ENCODE assay signal across 8 cellular contexts in the genomic region with DNA sequence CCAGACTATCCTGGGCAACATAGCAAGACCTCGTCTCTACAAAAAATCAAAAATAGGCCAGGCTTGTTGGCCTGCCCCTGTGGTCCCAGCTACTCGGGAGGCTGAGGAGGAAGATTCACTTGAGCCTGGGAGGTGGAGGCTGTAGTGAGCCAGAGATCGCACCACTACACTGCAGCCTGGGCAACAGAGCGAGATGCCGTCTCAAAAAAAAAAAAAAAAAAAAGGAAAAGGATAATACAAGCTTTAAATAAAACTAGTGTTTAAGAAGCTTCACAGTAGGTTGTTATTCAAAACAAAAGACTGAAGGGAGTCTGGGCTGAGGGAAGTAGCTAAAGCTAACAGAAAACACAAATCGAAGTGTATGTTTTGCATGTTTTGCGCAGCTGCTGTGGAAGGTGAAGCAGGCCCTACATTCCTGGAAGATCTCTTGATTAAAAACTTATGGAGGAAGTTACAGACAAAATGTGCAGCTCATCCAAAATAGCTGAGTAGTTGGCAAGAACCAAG. TPM values are rescaled to one million over a fixed set of nuclear protein-coding genes. Genes with fewer than 3 reads are reported as not detected.
A peak's percentile ranks its signal among the peaks of the same experiment; 100 is the strongest.
DNase-seq lines count a peak whose midpoint lies in the region; ATAC-seq, FAIRE-seq and TF ChIP-seq lines count a peak whose summit lies in the region.

No MANE protein-coding gene starts in this region.

- CTCF ChIA-PET in endothelial cell of umbilical vein (lab: Charles Lee), result interaction anchor here (0.6 to 3.4 kb wide), 9 partner anchors 9 to 200 kb away, joined by 3 to 27 read pairs (median 10); a partner anchor contains a TSS

- H2AFZ ChIP-seq in endothelial cell of umbilical vein (ENCODE audit: low read depth, low read length), result peak overlapping the region; percentile 80
- H2AFZ ChIP-seq in neuronal stem cell (ENCODE audit: low read length), result peak overlapping the region; percentile 100

- H2BK15ac ChIP-seq in neuronal stem cell (ENCODE audit: low read length), result no peak overlapping the region

- H3K9me1 ChIP-seq in endothelial cell of umbilical vein (replicated peaks; ENCODE audit: control insufficient read depth, extremely low read depth, insufficient read depth, low read length), result no peaks in the 10 kb centered on the region

- peak overlapping the region; percentile 60 for H3K4me2 ChIP-seq in endothelial cell of umbilical vein (ENCODE audit: insufficient read depth, low read length)
- H3K4me2 ChIP-seq in neuronal stem cell (ENCODE audit: insufficient read depth, low read length, poor library complexity, severe bottlenecking), result peak overlapping the region; percentile 34

- peak overlapping the region; percentile 44 to 91 (median 60) for H3K4me3 ChIP-seq in endothelial cell of umbilical vein (replicated peaks in 1 of 3; ENCODE audit: insufficient read depth in 1 of 3, low read depth in 1 of 3, low read length in 3 of 3)
- peak overlapping the region; percentile 57 to 73 for H3K4me3 ChIP-seq in neuronal stem cell (ENCODE audit: low read length in 2 of 2)

- ATAC-seq in GM19452 (IDR thresholded peaks at IDR 0.05; ENCODE audit: unreplicated experiment) (peak; percentile 0), HG03097 (IDR thresholded peaks at IDR 0.05; ENCODE audit: low FRiP score, unreplicated experiment) (no peak)

- peaks cover 2% of the 10 kb centered on the region for H3K79me2 ChIP-seq in endothelial cell of umbilical vein (ENCODE audit: control insufficient read depth, insufficient read depth, low read length)

- H3K9ac ChIP-seq in endothelial cell of umbilical vein (replicated peaks; ENCODE audit: extremely low read depth, insufficient read depth, low read length) (peak overlapping the region; percentile 76), neuronal stem cell (ENCODE audit: low read depth, low read length, poor library complexity) (no peak overlapping the region)

- no peak overlapping the region for H3K18ac ChIP-seq in neuronal stem cell (ENCODE audit: low read length)

- H3K14ac ChIP-seq in neuronal stem cell (ENCODE audit: low read length), result no peak overlapping the region

- no peak overlapping the region for H2BK5ac ChIP-seq in neuronal stem cell (ENCODE audit: low read length)

- no peak overlapping the region for H3K4ac ChIP-seq in neuronal stem cell (ENCODE audit: low read length)

- H4K20me1 ChIP-seq in endothelial cell of umbilical vein (replicated peaks; ENCODE audit: control insufficient read depth, extremely low read depth, insufficient read depth, low read length), result no peaks in the 10 kb centered on the region

- dilution Hi-C loops in endothelial cell of umbilical vein (cut with MboI; ENCODE audit: extremely low pct_ligation_motif_present, low sequenced_read_pairs), result no loop called here

- DNase-seq in Ammon's horn (ENCODE audit: low spot score) (peak; percentile 8), OCI-M1 (lab: John Stamatoyannopoulos, UW) (peak; percentile 54), endothelial cell of umbilical vein (ENCODE audit: low read depth, low spot score) (peak; percentile 5), neuronal stem cell (ENCODE audit: low spot score) (no peak), NCI-H187 treated with DMSO at 0.1 percent for 48 hours (lab: John Stamatoyannopoulos, UW) (no peak)
- no peak for DNase-seq in stimulated activated CD4-positive, alpha-beta T cell treated with anti-CD3 and anti-CD28 coated beads, Interleukin-15, amount 100 ng/mL, for 24 hours

- H2BK120ac ChIP-seq in neuronal stem cell (ENCODE audit: low read depth, low read length), result no peak overlapping the region

- H4K91ac ChIP-seq in neuronal stem cell (ENCODE audit: low read depth, low read length, poor library complexity), result no peak overlapping the region

- no peaks in the 10 kb centered on the region for H3K27me3 ChIP-seq in endothelial cell of umbilical vein (ENCODE audit: control insufficient read depth in 2 of 2, insufficient read depth in 2 of 2, low read length in 2 of 2)
- no peaks in the 10 kb centered on the region for H3K27me3 ChIP-seq in neuronal stem cell (ENCODE audit: control insufficient read depth in 3 of 3, insufficient read depth in 3 of 3, low read depth in 1 of 3, low read length in 3 of 3)

- POLR2A ChIA-PET in endothelial cell of umbilical vein (lab: Charles Lee), result interaction anchor here (0.6 to 0.7 kb wide), 2 partner anchors 180 to 1852 kb away, joined by 3 to 4 read pairs; no protein-coding TSS in a partner anchor

- no peak for TF ChIP-seq POLR2A in endothelial cell of umbilical vein (IDR thresholded peaks at IDR 0.05; ENCODE audit: low read depth, low read length)

- H3K4me1 ChIP-seq in endothelial cell of umbilical vein (ENCODE audit: control insufficient read depth, extremely low read depth, insufficient read depth, low read length) (peaks cover 4% of the 10 kb centered on the region), neuronal stem cell (ENCODE audit: control insufficient read depth in 2 of 2, insufficient read depth in 1 of 2, low read depth in 1 of 2, low read length in 2 of 2) (no peaks in the 10 kb centered on the region)

- H3K36me3 ChIP-seq in endothelial cell of umbilical vein (ENCODE audit: control insufficient read depth in 2 of 2, extremely low read depth in 1 of 2, insufficient read depth in 2 of 2, low read length in 2 of 2) (no peaks in the 10 kb centered on the region), neuronal stem cell (replicated peaks in 1 of 2; ENCODE audit: control insufficient read depth in 2 of 2, insufficient read depth in 2 of 2, low read length in 2 of 2) (peaks cover 0 to 5% of the 10 kb centered on the region in 2 donors)

- FAIRE-seq in endothelial cell of umbilical vein (lab: Jason Lieb, UNC), result peak; percentile 33

- H3K79me1 ChIP-seq in neuronal stem cell (ENCODE audit: low read depth, low read length), result no peaks in the 10 kb centered on the region

- no peaks in the 10 kb centered on the region for H3K9me3 ChIP-seq in endothelial cell of umbilical vein (replicated peaks; ENCODE audit: control insufficient read depth, insufficient read depth, low read length)
- H3K9me3 ChIP-seq in neuronal stem cell (replicated peaks in 1 of 2; ENCODE audit: control insufficient read depth in 2 of 2, insufficient read depth in 1 of 2, low read depth in 1 of 2, low read length in 2 of 2), result no peaks in the 10 kb centered on the region

- no peak overlapping the region for H2AK5ac ChIP-seq in neuronal stem cell (ENCODE audit: low read depth, low read length)

- no CpG with 5 or more reads among the region's 7 CpGs for WGBS in neuronal stem cell (ENCODE audit: extremely low coverage in 2 of 2, insufficient read length in 2 of 2, insufficient replicate concordance in 1 of 2), 2 donors

- H2BK12ac ChIP-seq in neuronal stem cell (ENCODE audit: low read length), result no peak overlapping the region

- intact Hi-C loops in endothelial cell of umbilical vein (cut with micrococcal nuclease), result loop anchor here (2.0 to 10.0 kb wide), 3 partner anchors 66 to 212 kb away; a partner anchor contains a TSS

- no peak overlapping the region for H4K8ac ChIP-seq in neuronal stem cell (ENCODE audit: low read depth, low read length)

- TF ChIP-seq CTCF in endothelial cell of umbilical vein (IDR thresholded peaks at IDR 0.05; ENCODE audit: extremely low read depth in 1 of 2, insufficient read depth in 1 of 2, low read depth in 1 of 2, low read length in 2 of 2), result no peak

- BruUV-seq in endothelial cell of umbilical vein (replicated peaks; lab: Mats Ljungman, UMichigan), result TSS peak; percentile 51

- H3K27ac ChIP-seq in endothelial cell of umbilical vein (ENCODE audit: insufficient read depth, low read depth, low read length) (peak overlapping the region; percentile 54), neuronal stem cell (replicated peaks; ENCODE audit: low read length) (no peak overlapping the region)

- no peak overlapping the region for H3K23ac ChIP-seq in neuronal stem cell (ENCODE audit: low read depth, low read length, poor library complexity)

TF ChIP-seq in endothelial cell of umbilical vein, 7 proteins besides CTCF, POLR2A, EP300 and RAD21:
- TF ChIP-seq FOS (IDR thresholded peaks at IDR 0.05; ENCODE audit: borderline replicate concordance, insufficient read depth, low read length) (no peak), EZH2 (IDR thresholded peaks at IDR 0.05; ENCODE audit: borderline replicate concordance, low read depth, low read length, severe bottlenecking) (no peak)

RNA-seq across cellular contexts. Expression of a gene that starts 0.6 kb away (rescaled TPM):
- total RNA-seq in endothelial cell of umbilical vein, result 5.1 and 7.5 TPM in 2 replicates
- polyA plus RNA-seq in endothelial cell of umbilical vein, result 2.1 and 2.2 TPM in 2 replicates
- polyA plus RNA-seq in endothelial cell of umbilical vein (2011; cell fraction: cytosol; rRNA removed), result 1.5 TPM in 2 replicates
- 0.60 and 1.5 TPM in 2 replicates for polyA plus RNA-seq in endothelial cell of umbilical vein (2011; cell fraction: nucleus; rRNA removed)
- 3.8 and 4.6 TPM in 2 replicates for polyA plus RNA-seq in endothelial cell of umbilical vein (2012)
- polyA minus RNA-seq in endothelial cell of umbilical vein, result 0.85 and 1.2 TPM in 2 replicates
- 17.9 TPM for polyA minus RNA-seq in endothelial cell of umbilical vein (2011; cell fraction: cytosol; rRNA and poly(A)+ RNA removed)
- polyA minus RNA-seq in endothelial cell of umbilical vein (2011; cell fraction: nucleus; rRNA and poly(A)+ RNA removed), result 0.38 and 0.53 TPM in 2 replicates
- polyA plus RNA-seq in neuronal stem cell (2013, experiment 1 of 2), result 14.0 TPM
- 13.9 TPM for polyA plus RNA-seq in neuronal stem cell (2013, experiment 2 of 2)

Comparison
In these comparisons a context has a peak if more than half of its experiments do, and no peak if none do; other contexts are left out.
1. DNase-seq: peak in Ammon's horn (single experiment), OCI-M1 (single experiment) and endothelial cell of umbilical vein (single experiment); none in neuronal stem cell (single experiment), NCI-H187 treated with DMSO at 0.1 percent for 48 hours (single experiment) and stimulated activated CD4-positive, alpha-beta T cell treated with anti-CD3 and anti-CD28 coated beads, Interleukin-15, amount 100 ng/mL, for 24 hours (single experiment).